21 cellular contexts compared by ENCODE assay signal in the genomic region with DNA sequence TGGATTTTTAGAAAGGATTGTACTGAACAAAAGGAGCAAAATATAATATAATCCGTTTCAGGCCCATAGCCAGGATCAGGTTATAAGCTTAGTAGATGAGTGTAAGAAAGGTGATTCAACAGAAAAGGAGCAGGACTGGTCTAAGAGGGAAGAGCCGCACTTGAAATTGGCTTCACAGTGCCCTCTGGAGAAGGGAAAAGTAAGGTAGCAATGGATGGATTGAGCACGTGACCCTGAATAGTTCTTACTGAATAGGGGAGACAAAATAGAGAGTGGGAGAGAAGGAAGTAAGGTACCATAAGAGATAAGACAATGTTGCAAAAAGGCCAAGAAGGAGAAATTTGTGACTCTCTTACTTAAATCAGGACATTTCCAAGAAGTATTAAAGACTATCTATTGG. TPM values are rescaled to one million over a fixed set of nuclear protein-coding genes. Genes with fewer than 3 reads are reported as not detected.
A peak's percentile ranks its signal among the peaks of the same experiment; 100 is the strongest.
DNase-seq lines count a peak whose midpoint lies in the region; ATAC-seq, FAIRE-seq and TF ChIP-seq lines count a peak whose summit lies in the region.
"Had no signal": no experiment of that assay in that cellular context is flagged by ENCODE, and none has a peak within 500 bp of the region (broad histone marks: within the 10 kb centered on the region; RNA-seq: fewer than 3 reads in every experiment).

No MANE protein-coding gene starts in this region.

- ATAC-seq in HG02588 (IDR thresholded peaks at IDR 0.05; ENCODE audit: unreplicated experiment) (no peak), lower lobe of right lung (no peak)
- ATAC-seq: HepG2 had no signal

- H3K27ac ChIP-seq in astrocyte (ENCODE audit: low read depth, low read length) = no peak overlapping the region
- no peak overlapping the region for H3K27ac ChIP-seq in lower lobe of right lung
- H3K27ac ChIP-seq: C4-2B, KMS-11, SJSA1 had no signal

- H3K4me1 ChIP-seq in astrocyte (ENCODE audit: insufficient read depth, low read length) (no peaks in the 10 kb centered on the region), lower lobe of right lung (no peaks in the 10 kb centered on the region)
- H3K4me1 ChIP-seq: SJSA1 had no signal

- intact Hi-C loops in lower lobe of right lung (cut with DNase I) = no loop called here

- H3K36me3 ChIP-seq in astrocyte (ENCODE audit: insufficient read depth, low read length) = no peaks in the 10 kb centered on the region
- H3K36me3 ChIP-seq in lower lobe of right lung = no peaks in the 10 kb centered on the region
- H3K36me3 ChIP-seq: MG63, SJSA1 had no signal

- TF ChIP-seq CTCF in LNCaP clone FGC (IDR thresholded peaks at IDR 0.05; ENCODE audit: control insufficient read depth, extremely low read depth, insufficient read depth) (peak; percentile 20; the same call in 1 of the 2 replicates), astrocyte (IDR thresholded peaks at IDR 0.05; ENCODE audit: insufficient read depth, low read depth, low read length) (no peak), fibroblast of pulmonary artery (IDR thresholded peaks at IDR 0.05; ENCODE audit: low read length, missing control alignments) (peak; percentile 4), lower lobe of right lung (IDR thresholded peaks at IDR 0.05) (no peak)

- no peaks in the 10 kb centered on the region for H3K9me3 Mint-ChIP-seq in astrocyte (ENCODE audit: unreplicated experiment)

- no peaks in the 10 kb centered on the region for H3K79me2 ChIP-seq in astrocyte (ENCODE audit: insufficient read depth, low read length)

- no peak overlapping the region for H3K4me3 Mint-ChIP-seq in astrocyte (ENCODE audit: unreplicated experiment)

- no peak overlapping the region for H2AFZ ChIP-seq in astrocyte (ENCODE audit: low read depth, low read length)

- FAIRE-seq in astrocyte (lab: Jason Lieb, UNC) = peak; percentile 68
- FAIRE-seq: HepG2 had no signal

- H3K27me3 Mint-ChIP-seq in astrocyte (ENCODE audit: low read depth, unreplicated experiment) = peaks cover 3% of the 10 kb centered on the region

- H3K27ac Mint-ChIP-seq in astrocyte (ENCODE audit: unreplicated experiment) = no peak overlapping the region

- H3K4me3 ChIP-seq in LNCaP clone FGC (ENCODE audit: low read depth, low read length) = no peak overlapping the region
- no peak overlapping the region for H3K4me3 ChIP-seq in astrocyte (ENCODE audit: insufficient read depth, low read depth, low read length)
- no peak overlapping the region for H3K4me3 ChIP-seq in fibroblast of pulmonary artery (replicated peaks; ENCODE audit: low read depth, low read length)
- no peak overlapping the region for H3K4me3 ChIP-seq in lower lobe of right lung
- H3K4me3 ChIP-seq: MG63, SJSA1 had no signal

- H3K9ac ChIP-seq in astrocyte (ENCODE audit: low read length) = no peak overlapping the region
- H3K9ac ChIP-seq: KMS-11 had no signal

- H3K27me3 ChIP-seq in astrocyte (ENCODE audit: insufficient read depth, low read length) (no peaks in the 10 kb centered on the region), lower lobe of right lung (ENCODE audit: low read depth) (no peaks in the 10 kb centered on the region)
- H3K27me3 ChIP-seq: MG63, SJSA1 had no signal

- H3K4me2 ChIP-seq in astrocyte (ENCODE audit: low read length) = no peak overlapping the region
- H3K4me2 ChIP-seq: KMS-11 had no signal

- H3K9me3 ChIP-seq in astrocyte (ENCODE audit: insufficient read depth, low read depth, low read length) (no peaks in the 10 kb centered on the region), lower lobe of right lung (no peaks in the 10 kb centered on the region)
- H3K9me3 ChIP-seq: MG63, SJSA1 had no signal

- no peaks in the 10 kb centered on the region for H3K4me1 Mint-ChIP-seq in astrocyte (ENCODE audit: low read depth, unreplicated experiment)

- H4K20me1 ChIP-seq in astrocyte (ENCODE audit: insufficient read depth, low read length) = no peaks in the 10 kb centered on the region

- DNase-seq in ELR (ENCODE audit: low read depth) (peak; percentile 15), LNCaP clone FGC (ENCODE audit: low read depth) (no peak), astrocyte (ENCODE audit: low read depth) (no peak), fibroblast of pulmonary artery (ENCODE audit: low read depth) (peak; percentile 14), hypothalamus (lab: John Stamatoyannopoulos, UW) (no peak), GM03348 (ENCODE audit: low spot score) (no peak), lower lobe of right lung (no peak)
- DNase-seq: DMS153, EL, HCEC 1CT, MG63, NCI-H1092 treated with DMSO at 0.1 percent for 48 hours, NCI-H2081 treated with DMSO at 0.1 percent for 48 hours, NCI-H2227 treated with DMSO at 0.1 percent for 48 hours, NCI-H526 treated with DMSO at 0.1 percent for 48 hours, OCI-M1 had no signal

- no peaks in the 10 kb centered on the region for H3K36me3 Mint-ChIP-seq in astrocyte (ENCODE audit: low read depth, unreplicated experiment)

RNA-seq across cellular contexts. Expression of gene CXorf66, which starts 15.6 kb away (rescaled TPM):
- total RNA-seq in astrocyte (not detected in 2 replicates), lower lobe of right lung (not detected)
- total RNA-seq: HepG2, SJSA1 had no signal

RNA-seq across cellular contexts. Expression of gene ATP11C, which starts 16.9 kb away (rescaled TPM):
- total RNA-seq in astrocyte (20.1 and 24.6 TPM in 2 replicates), lower lobe of right lung (14.2 TPM)

Comparison
In these comparisons a context has a peak if more than half of its experiments do, and no peak if none do; other contexts are left out.
1. DNase-seq: peak in ELR (single experiment) and fibroblast of pulmonary artery (single experiment); none in LNCaP clone FGC (single experiment), astrocyte (single experiment), hypothalamus (0 of 51), GM03348 (single experiment) and lower lobe of right lung (single experiment).
2. CTCF ChIP-seq: peak in LNCaP clone FGC (single experiment) and fibroblast of pulmonary artery (single experiment); none in astrocyte (single experiment) and lower lobe of right lung (single experiment).